1 cellular context compared by ENCODE assay signal in the genomic region with DNA sequence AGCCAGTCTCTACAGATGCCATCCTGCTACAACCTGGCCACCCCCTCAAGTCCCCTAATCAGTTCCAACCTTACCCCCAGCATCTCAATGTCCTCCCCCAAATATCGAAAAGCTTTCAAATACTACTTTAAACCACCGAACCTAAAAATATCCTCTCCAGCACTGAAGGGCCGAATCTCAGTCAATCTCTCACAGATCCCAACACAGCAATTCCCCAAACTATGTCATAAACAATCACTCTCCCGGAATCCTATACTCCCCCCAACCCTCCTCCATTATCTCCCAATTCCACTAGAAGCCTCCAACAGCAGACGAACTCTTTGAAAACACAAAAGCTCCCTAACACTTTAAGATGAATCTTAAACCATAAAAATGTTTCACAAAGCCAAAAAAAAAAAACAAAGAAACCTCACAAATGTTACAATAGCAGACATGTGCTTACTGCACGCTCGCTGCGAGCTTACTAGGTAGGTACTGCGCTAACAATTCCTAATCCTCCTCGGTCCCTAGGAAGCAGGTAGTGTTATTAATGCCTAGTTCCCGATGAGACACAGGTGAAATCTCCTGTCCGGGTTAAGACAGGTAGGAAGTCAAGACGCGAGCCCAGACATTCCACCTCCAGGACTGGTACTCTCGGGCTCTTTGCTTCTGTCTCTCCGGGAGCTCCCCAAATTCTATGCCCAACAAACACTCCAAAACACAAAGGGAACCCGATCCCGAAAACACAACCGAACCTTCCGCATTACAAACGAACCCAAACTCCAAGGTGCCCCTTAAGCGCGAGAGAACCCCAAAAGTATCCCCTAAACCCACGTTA.
TF ChIP-seq lines count a peak whose summit lies in the region.

No MANE protein-coding gene starts in this region.

TF ChIP-seq in WTC11, 78 proteins besides CTCF, POLR2A, EP300 and RAD21 (continued from another document):
- TF ChIP-seq, protein P1, sequence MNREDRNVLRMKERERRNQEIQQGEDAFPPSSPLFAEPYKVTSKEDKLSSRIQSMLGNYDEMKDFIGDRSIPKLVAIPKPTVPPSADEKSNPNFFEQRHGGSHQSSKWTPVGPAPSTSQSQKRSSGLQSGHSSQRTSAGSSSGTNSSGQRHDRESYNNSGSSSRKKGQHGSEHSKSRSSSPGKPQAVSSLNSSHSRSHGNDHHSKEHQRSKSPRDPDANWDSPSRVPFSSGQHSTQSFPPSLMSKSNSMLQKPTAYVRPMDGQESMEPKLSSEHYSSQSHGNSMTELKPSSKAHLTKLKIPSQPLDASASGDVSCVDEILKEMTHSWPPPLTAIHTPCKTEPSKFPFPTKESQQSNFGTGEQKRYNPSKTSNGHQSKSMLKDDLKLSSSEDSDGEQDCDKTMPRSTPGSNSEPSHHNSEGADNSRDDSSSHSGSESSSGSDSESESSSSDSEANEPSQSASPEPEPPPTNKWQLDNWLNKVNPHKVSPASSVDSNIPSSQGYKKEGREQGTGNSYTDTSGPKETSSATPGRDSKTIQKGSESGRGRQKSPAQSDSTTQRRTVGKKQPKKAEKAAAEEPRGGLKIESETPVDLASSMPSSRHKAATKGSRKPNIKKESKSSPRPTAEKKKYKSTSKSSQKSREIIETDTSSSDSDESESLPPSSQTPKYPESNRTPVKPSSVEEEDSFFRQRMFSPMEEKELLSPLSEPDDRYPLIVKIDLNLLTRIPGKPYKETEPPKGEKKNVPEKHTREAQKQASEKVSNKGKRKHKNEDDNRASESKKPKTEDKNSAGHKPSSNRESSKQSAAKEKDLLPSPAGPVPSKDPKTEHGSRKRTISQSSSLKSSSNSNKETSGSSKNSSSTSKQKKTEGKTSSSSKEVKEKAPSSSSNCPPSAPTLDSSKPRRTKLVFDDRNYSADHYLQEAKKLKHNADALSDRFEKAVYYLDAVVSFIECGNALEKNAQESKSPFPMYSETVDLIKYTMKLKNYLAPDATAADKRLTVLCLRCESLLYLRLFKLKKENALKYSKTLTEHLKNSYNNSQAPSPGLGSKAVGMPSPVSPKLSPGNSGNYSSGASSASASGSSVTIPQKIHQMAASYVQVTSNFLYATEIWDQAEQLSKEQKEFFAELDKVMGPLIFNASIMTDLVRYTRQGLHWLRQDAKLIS (CRISPR knock-in tag; IDR thresholded peaks at IDR 0.05; ENCODE audit: borderline replicate concordance), result no peak
- TF ChIP-seq ZNF263 (CRISPR knock-in tag; IDR thresholded peaks at IDR 0.05; ENCODE audit: low read depth) (no peak), FOXJ3 (CRISPR knock-in tag; IDR thresholded peaks at IDR 0.05; ENCODE audit: borderline replicate concordance) (no peak), JAZF1 (CRISPR knock-in tag; IDR thresholded peaks at IDR 0.05) (no peak), ZNF396 (CRISPR knock-in tag; IDR thresholded peaks at IDR 0.05; ENCODE audit: borderline replicate concordance) (no peak), ZNF317 (CRISPR knock-in tag; IDR thresholded peaks at IDR 0.05; ENCODE audit: borderline replicate concordance, low read depth) (no peak), OVOL2 (CRISPR knock-in tag; IDR thresholded peaks at IDR 0.05; ENCODE audit: borderline replicate concordance) (no peak), ESRRA (CRISPR knock-in tag; IDR thresholded peaks at IDR 0.05; ENCODE audit: borderline replicate concordance) (no peak), ETV6 (CRISPR knock-in tag; IDR thresholded peaks at IDR 0.05) (no peak), FOXP1 (CRISPR knock-in tag; IDR thresholded peaks at IDR 0.05; ENCODE audit: borderline replicate concordance) (no peak)
- TF ChIP-seq, protein P2, sequence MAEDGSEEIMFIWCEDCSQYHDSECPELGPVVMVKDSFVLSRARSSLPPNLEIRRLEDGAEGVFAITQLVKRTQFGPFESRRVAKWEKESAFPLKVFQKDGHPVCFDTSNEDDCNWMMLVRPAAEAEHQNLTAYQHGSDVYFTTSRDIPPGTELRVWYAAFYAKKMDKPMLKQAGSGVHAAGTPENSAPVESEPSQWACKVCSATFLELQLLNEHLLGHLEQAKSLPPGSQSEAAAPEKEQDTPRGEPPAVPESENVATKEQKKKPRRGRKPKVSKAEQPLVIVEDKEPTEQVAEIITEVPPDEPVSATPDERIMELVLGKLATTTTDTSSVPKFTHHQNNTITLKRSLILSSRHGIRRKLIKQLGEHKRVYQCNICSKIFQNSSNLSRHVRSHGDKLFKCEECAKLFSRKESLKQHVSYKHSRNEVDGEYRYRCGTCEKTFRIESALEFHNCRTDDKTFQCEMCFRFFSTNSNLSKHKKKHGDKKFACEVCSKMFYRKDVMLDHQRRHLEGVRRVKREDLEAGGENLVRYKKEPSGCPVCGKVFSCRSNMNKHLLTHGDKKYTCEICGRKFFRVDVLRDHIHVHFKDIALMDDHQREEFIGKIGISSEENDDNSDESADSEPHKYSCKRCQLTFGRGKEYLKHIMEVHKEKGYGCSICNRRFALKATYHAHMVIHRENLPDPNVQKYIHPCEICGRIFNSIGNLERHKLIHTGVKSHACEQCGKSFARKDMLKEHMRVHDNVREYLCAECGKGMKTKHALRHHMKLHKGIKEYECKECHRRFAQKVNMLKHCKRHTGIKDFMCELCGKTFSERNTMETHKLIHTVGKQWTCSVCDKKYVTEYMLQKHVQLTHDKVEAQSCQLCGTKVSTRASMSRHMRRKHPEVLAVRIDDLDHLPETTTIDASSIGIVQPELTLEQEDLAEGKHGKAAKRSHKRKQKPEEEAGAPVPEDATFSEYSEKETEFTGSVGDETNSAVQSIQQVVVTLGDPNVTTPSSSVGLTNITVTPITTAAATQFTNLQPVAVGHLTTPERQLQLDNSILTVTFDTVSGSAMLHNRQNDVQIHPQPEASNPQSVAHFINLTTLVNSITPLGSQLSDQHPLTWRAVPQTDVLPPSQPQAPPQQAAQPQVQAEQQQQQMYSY (CRISPR knock-in tag; IDR thresholded peaks at IDR 0.05), result no peak
- TF ChIP-seq, protein P3, sequence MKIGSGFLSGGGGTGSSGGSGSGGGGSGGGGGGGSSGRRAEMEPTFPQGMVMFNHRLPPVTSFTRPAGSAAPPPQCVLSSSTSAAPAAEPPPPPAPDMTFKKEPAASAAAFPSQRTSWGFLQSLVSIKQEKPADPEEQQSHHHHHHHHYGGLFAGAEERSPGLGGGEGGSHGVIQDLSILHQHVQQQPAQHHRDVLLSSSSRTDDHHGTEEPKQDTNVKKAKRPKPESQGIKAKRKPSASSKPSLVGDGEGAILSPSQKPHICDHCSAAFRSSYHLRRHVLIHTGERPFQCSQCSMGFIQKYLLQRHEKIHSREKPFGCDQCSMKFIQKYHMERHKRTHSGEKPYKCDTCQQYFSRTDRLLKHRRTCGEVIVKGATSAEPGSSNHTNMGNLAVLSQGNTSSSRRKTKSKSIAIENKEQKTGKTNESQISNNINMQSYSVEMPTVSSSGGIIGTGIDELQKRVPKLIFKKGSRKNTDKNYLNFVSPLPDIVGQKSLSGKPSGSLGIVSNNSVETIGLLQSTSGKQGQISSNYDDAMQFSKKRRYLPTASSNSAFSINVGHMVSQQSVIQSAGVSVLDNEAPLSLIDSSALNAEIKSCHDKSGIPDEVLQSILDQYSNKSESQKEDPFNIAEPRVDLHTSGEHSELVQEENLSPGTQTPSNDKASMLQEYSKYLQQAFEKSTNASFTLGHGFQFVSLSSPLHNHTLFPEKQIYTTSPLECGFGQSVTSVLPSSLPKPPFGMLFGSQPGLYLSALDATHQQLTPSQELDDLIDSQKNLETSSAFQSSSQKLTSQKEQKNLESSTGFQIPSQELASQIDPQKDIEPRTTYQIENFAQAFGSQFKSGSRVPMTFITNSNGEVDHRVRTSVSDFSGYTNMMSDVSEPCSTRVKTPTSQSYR (CRISPR knock-in tag; IDR thresholded peaks at IDR 0.05), result no peak
- TF ChIP-seq, protein P4, sequence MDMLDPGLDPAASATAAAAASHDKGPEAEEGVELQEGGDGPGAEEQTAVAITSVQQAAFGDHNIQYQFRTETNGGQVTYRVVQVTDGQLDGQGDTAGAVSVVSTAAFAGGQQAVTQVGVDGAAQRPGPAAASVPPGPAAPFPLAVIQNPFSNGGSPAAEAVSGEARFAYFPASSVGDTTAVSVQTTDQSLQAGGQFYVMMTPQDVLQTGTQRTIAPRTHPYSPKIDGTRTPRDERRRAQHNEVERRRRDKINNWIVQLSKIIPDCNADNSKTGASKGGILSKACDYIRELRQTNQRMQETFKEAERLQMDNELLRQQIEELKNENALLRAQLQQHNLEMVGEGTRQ (CRISPR knock-in tag; IDR thresholded peaks at IDR 0.05), result no peak
